Comparison of ENCODE assay signal across 23 cellular contexts in genomic region chr10:57142925-57143576, GRCh38.
A peak's percentile ranks its signal among the peaks of the same experiment; 100 is the strongest.
DNase-seq lines count a peak whose midpoint lies in the region; ATAC-seq and TF ChIP-seq lines count a peak whose summit lies in the region.
"Had no signal": no experiment of that assay in that cellular context is flagged by ENCODE, and none has a peak within 500 bp of the region (broad histone marks: within the 10 kb centered on the region; RNA-seq: fewer than 3 reads in every experiment).

No MANE protein-coding gene starts in this region.

- no peaks in the 10 kb centered on the region for H3K4me1 ChIP-seq in H9 (ENCODE audit: insufficient read depth, low read length)
- H3K4me1 ChIP-seq in transverse colon: no peaks in the 10 kb centered on the region
- H3K4me1 ChIP-seq in psoas muscle: no peaks in the 10 kb centered on the region
- H3K4me1 ChIP-seq: BLaER1, Caco-2, sigmoid colon had no signal

- POLR2A ChIA-PET in MCF 10A (lab: Yijun Ruan, JAX): no interaction called here

- WGBS in H9 (ENCODE audit: extremely low coverage, insufficient read length, low lambda C conversion rate): no CpG with 5 or more reads among the region's 7 CpGs
- 38 to 58% methylated on average over 7 of the region's 7 CpGs for WGBS in transverse colon (ENCODE audit: low coverage in 1 of 2), 2 donors
- 29 to 36% (median 33%) methylated on average over 7 of the region's 7 CpGs for WGBS in psoas muscle, 3 donors

- H2BK120ac ChIP-seq in H9 (ENCODE audit: low read depth, low read length, poor library complexity, severe bottlenecking): no peak overlapping the region

- no peak overlapping the region for H3K14ac ChIP-seq in H9 (ENCODE audit: insufficient read depth, low read length)

- TF ChIP-seq CTCF in H9 (conservative IDR thresholded peaks at IDR 0.05) (no peak), transverse colon (IDR thresholded peaks at IDR 0.05) (no peak), psoas muscle (IDR thresholded peaks at IDR 0.05) (no peak), MCF 10A (IDR thresholded peaks at IDR 0.05; ENCODE audit: unreplicated experiment) (no peak)

- H3K9me3 ChIP-seq in H9 (ENCODE audit: control insufficient read depth, low read depth, low read length) (no peaks in the 10 kb centered on the region), transverse colon (no peaks in the 10 kb centered on the region), psoas muscle (peaks cover 5% of the 10 kb centered on the region)
- H3K9me3 ChIP-seq: BLaER1, sigmoid colon had no signal

- no peak overlapping the region for H3K4ac ChIP-seq in H9 (ENCODE audit: low read depth, low read length)

- intact Hi-C loops in transverse colon (cut with DNase I; ENCODE audit: low total_unique reads) (no loop called here), psoas muscle (cut with DNase I) (no loop called here), MCF 10A (cut with micrococcal nuclease) (no loop called here)

- no peak overlapping the region for H3K4me2 ChIP-seq in H9 (ENCODE audit: insufficient read depth, insufficient read length, low read length)
- H3K4me2 ChIP-seq: BLaER1 had no signal

- H3K79me1 ChIP-seq in H9 (ENCODE audit: insufficient read depth, low read depth, low read length, poor library complexity, severe bottlenecking): no peaks in the 10 kb centered on the region

- H3K36me3 Mint-ChIP-seq in H9 (ENCODE audit: insufficient read depth in 1 of 3, low read depth in 3 of 3): peaks cover 12 to 27% (median 19%) of the 10 kb centered on the region in 3 experiments
- H3K36me3 Mint-ChIP-seq in MCF 10A (ENCODE audit: insufficient read depth, unreplicated experiment): no peaks in the 10 kb centered on the region
- H3K36me3 Mint-ChIP-seq: activated naive CD8-positive, alpha-beta T cell treated with anti-CD3 and anti-CD28 coated beads for 36 hours had no signal

- H3K4me3 ChIP-seq in transverse colon (no peak overlapping the region), psoas muscle (no peak overlapping the region)
- H3K4me3 ChIP-seq: BLaER1, dorsolateral prefrontal cortex, GM23248, sigmoid colon had no signal

- peaks cover 35% of the 10 kb centered on the region for H3K27me3 ChIP-seq in H9 (ENCODE audit: insufficient read depth, low read length)
- H3K27me3 ChIP-seq in transverse colon: no peaks in the 10 kb centered on the region
- no peaks in the 10 kb centered on the region for H3K27me3 ChIP-seq in psoas muscle (ENCODE audit: insufficient read depth in 3 of 3, low read length in 2 of 3)
- H3K27me3 ChIP-seq: BLaER1, dorsolateral prefrontal cortex, sigmoid colon had no signal

- H3K4me1 Mint-ChIP-seq in H9 (no peaks in the 10 kb centered on the region), MCF 10A (ENCODE audit: insufficient read depth, unreplicated experiment) (no peaks in the 10 kb centered on the region)
- H3K4me1 Mint-ChIP-seq: activated naive CD8-positive, alpha-beta T cell treated with anti-CD3 and anti-CD28 coated beads for 36 hours; central memory CD8-positive, alpha-beta T cell had no signal

- H4K20me1 ChIP-seq in H9 (ENCODE audit: control insufficient read depth, insufficient read depth, insufficient read length): no peaks in the 10 kb centered on the region
- H4K20me1 ChIP-seq: BLaER1 had no signal

- DNase-seq in H9 (peak; percentile 44), islet precursor cell (peak; percentile 83), transverse colon (no peak), psoas muscle (no peak), MCF 10A (ENCODE audit: unreplicated experiment) (no peak)
- no peak for DNase-seq in activated CD4-positive, alpha-beta T cell treated with anti-CD3 and anti-CD28 coated beads, Interleukin-2, amount 50 U/mL, for 4 hours
- DNase-seq: activated naive CD8-positive, alpha-beta T cell treated with anti-CD3 and anti-CD28 coated beads for 36 hours; Caco-2; dorsolateral prefrontal cortex; EL; GM23248; head of caudate nucleus; IMR-90; NCI-H1436; NCI-H2171 treated with DMSO at 0.1 percent for 48 hours; NCI-H526; sigmoid colon; substantia nigra had no signal

- H3K9me3 Mint-ChIP-seq in H9: peaks cover 17 to 20% of the 10 kb centered on the region in 2 experiments
- H3K9me3 Mint-ChIP-seq in MCF 10A (ENCODE audit: unreplicated experiment): no peaks in the 10 kb centered on the region

- no peak overlapping the region for H3K23ac ChIP-seq in H9 (ENCODE audit: insufficient read length, low read depth, low read length)

- no peak overlapping the region for H2BK15ac ChIP-seq in H9 (ENCODE audit: low read depth, low read length)

- H4K5ac ChIP-seq in H9 (ENCODE audit: insufficient read length, low read depth, low read length): no peak overlapping the region

- no peaks in the 10 kb centered on the region for H3K79me2 ChIP-seq in H9 (ENCODE audit: insufficient read depth, low read length)

- no peak overlapping the region for H2BK20ac ChIP-seq in H9 (ENCODE audit: low read depth, low read length, poor library complexity, severe bottlenecking)

- H3K27ac ChIP-seq in H9 (ENCODE audit: insufficient read length, low read depth, low read length) (no peak overlapping the region), transverse colon (no peak overlapping the region), psoas muscle (no peak overlapping the region)
- H3K27ac ChIP-seq: BLaER1, dorsolateral prefrontal cortex, GM23248, sigmoid colon had no signal

- H3K27me3 Mint-ChIP-seq in H9 (ENCODE audit: low read depth): peaks cover 97% of the 10 kb centered on the region
- no peaks in the 10 kb centered on the region for H3K27me3 Mint-ChIP-seq in MCF 10A (ENCODE audit: insufficient read depth, unreplicated experiment)
- H3K27me3 Mint-ChIP-seq: activated naive CD8-positive, alpha-beta T cell treated with anti-CD3 and anti-CD28 coated beads for 36 hours; central memory CD8-positive, alpha-beta T cell had no signal

- in situ Hi-C loops in transverse colon (cut with MboI; ENCODE audit: low pct_ligation_motif_present in 1 of 4, low pct_unique_long_range_greater_than_20kb in 1 of 4, low sequenced_read_pairs in 3 of 4): no loop called here

- H3K9ac ChIP-seq in H9 (ENCODE audit: extremely low read depth, insufficient read length, low read length): no peak overlapping the region
- H3K9ac ChIP-seq: BLaER1, GM23248 had no signal

- no peak for TF ChIP-seq EP300 in transverse colon (IDR thresholded peaks at IDR 0.05; ENCODE audit: low read depth)

- CTCF ChIA-PET in MCF 10A (lab: Yijun Ruan, JAX): no interaction called here

- no peak overlapping the region for H2AK5ac ChIP-seq in H9 (ENCODE audit: insufficient read length, low read length)

- no peak overlapping the region for H2BK5ac ChIP-seq in H9 (ENCODE audit: insufficient read length, low read length)

- H3K56ac ChIP-seq in H9 (ENCODE audit: insufficient read length, low read depth, low read length): no peak overlapping the region

- H3K36me3 ChIP-seq in transverse colon (no peaks in the 10 kb centered on the region), psoas muscle (ENCODE audit: insufficient read depth in 1 of 2, low read depth in 1 of 2) (no peaks in the 10 kb centered on the region)
- H3K36me3 ChIP-seq: BLaER1, sigmoid colon had no signal

- no peak overlapping the region for H2AFZ ChIP-seq in H9 (ENCODE audit: low read length)
- H2AFZ ChIP-seq: GM23248 had no signal

- no peak overlapping the region for H2BK12ac ChIP-seq in H9 (ENCODE audit: insufficient read length, low read depth, low read length)

- no TSS peak for BruUV-seq in MCF 10A (replicated peaks; lab: Mats Ljungman, UMichigan)

- H4K8ac ChIP-seq in H9 (replicated peaks; ENCODE audit: insufficient read length, low read depth, low read length): no peak overlapping the region

- no peaks in the 10 kb centered on the region for H3K23me2 ChIP-seq in H9 (ENCODE audit: insufficient read length, low read depth, low read length, poor library complexity, severe bottlenecking)

- no peak overlapping the region for H3T11ph ChIP-seq in H9 (ENCODE audit: low read length)

- H3K18ac ChIP-seq in H9 (ENCODE audit: insufficient read length, low read depth, low read length): no peak overlapping the region

- no peak overlapping the region for H4K91ac ChIP-seq in H9 (ENCODE audit: insufficient read length, low read depth, low read length)

- peak; percentile 65 for ATAC-seq in GM18858 (IDR thresholded peaks at IDR 0.05; ENCODE audit: unreplicated experiment)
- ATAC-seq in HG03571 (IDR thresholded peaks at IDR 0.05; ENCODE audit: unreplicated experiment): peak; percentile 48
- no peak for ATAC-seq in psoas muscle
- ATAC-seq: SK-N-SH treated with all-trans-retinoic acid at 6 μM for 48 hours had no signal

- H3K4me3 Mint-ChIP-seq in H9 (no peak overlapping the region), MCF 10A (ENCODE audit: unreplicated experiment) (no peak overlapping the region)
- H3K4me3 Mint-ChIP-seq: activated naive CD8-positive, alpha-beta T cell treated with anti-CD3 and anti-CD28 coated beads for 36 hours; central memory CD8-positive, alpha-beta T cell had no signal

- TF ChIP-seq POLR2A in transverse colon (IDR thresholded peaks at IDR 0.05): no peak

- H3K27ac Mint-ChIP-seq in H9 (no peak overlapping the region; a peak in 1 of 7 replicates), MCF 10A (ENCODE audit: low read depth, unreplicated experiment) (no peak overlapping the region)
- H3K27ac Mint-ChIP-seq: activated naive CD8-positive, alpha-beta T cell treated with anti-CD3 and anti-CD28 coated beads for 36 hours had no signal

Comparison
In these comparisons a context has a peak if more than half of its experiments do, and no peak if none do; other contexts are left out.
1. ATAC-seq: peak in GM18858 (single experiment) and HG03571 (single experiment); none in psoas muscle (0 of 4).
2. DNase-seq: peak in H9 (single experiment) and islet precursor cell (single experiment); none in transverse colon (single experiment), activated CD4-positive, alpha-beta T cell treated with anti-CD3 and anti-CD28 coated beads, Interleukin-2, amount 50 U/mL, for 4 hours (0 of 2), psoas muscle (0 of 2) and MCF 10A (single experiment).